8 cellular contexts compared by ENCODE assay signal in the genomic region with DNA sequence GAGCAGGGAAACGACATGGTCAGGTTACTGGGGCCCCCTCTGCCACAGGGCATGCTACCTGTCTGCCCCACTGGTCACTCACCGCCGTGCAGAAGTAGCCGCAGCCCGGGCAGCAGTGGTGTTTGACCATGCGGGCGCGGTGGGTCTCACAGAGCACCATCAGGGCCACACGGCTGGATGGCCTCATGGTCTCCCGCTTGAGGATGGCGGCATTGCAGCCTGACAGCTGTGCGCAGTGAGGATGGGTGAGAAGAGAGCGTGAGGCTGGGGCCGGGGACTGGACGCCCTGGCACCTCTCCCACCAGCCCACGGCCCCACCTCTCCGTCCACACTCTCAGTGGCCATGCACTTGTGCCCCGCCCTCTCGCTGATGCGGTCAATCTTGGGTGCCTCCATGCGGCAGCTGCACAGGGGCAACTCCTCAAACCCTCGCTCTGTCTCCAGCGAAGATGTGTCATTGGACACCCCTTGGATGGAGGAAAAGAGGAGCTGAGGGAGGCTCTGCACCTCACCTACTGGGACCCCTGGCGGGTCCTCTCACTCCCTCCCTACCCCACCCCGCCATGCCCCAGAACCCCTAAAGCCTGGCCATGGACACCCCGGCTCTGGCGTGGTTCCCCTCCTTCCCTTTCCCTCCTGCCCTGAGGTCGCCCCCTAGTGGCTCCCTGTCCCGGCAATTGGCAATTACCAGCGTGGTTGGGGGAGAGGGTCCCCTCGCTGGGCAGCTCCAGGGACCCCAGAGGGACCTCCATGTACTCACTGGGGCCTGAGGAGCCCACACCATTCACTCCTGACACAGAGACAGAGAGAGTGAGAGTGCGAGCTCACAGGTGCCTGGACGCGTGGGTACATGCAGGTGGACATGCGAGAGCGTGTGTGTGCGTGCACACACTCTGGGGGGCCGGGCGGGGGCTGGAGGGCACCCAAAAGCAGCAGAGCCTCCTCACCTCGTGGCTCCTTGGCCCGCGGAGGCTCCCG. TPM values are rescaled to one million over a fixed set of nuclear protein-coding genes. Genes with fewer than 3 reads are reported as not detected.
DNase-seq lines count a peak whose midpoint lies in the region; ATAC-seq and TF ChIP-seq lines count a peak whose summit lies in the region.

No MANE protein-coding gene starts in this region.

- DNase-seq in AG10803 (ENCODE audit: low read depth) (no peak), glutamatergic neuron (peak; percentile 75), middle frontal gyrus (ENCODE audit: extremely low spot score, low spot score) (no peak), 8988T (no peak)
- peak; percentile 74 for DNase-seq in activated T-cell treated with anti-CD3 and anti-CD28 coated beads, Interleukin-2, amount 50 U/mL, for 24 hours
- DNase-seq in stimulated activated CD4-positive, alpha-beta T cell treated with anti-CD3 and anti-CD28 coated beads, Interleukin-1b, Interleukin-23, amount 100 ng/mL, for 4 hours (ENCODE audit: low read depth in 2 of 2), result peak; percentile 54 to 59

- no peaks in the 10 kb centered on the region for H3K9me3 Mint-ChIP-seq in IgD-negative memory B cell
- H3K9me3 Mint-ChIP-seq in activated T-cell treated with anti-CD3 and anti-CD28 coated beads, Interleukin-2, amount 50 U/mL, for 24 hours, result no peaks in the 10 kb centered on the region
- H3K9me3 Mint-ChIP-seq in glutamatergic neuron (ENCODE audit: unreplicated experiment), result peaks cover 1% of the 10 kb centered on the region

- ATAC-seq in HG03097 (IDR thresholded peaks at IDR 0.05; ENCODE audit: low FRiP score, unreplicated experiment), result no peak

- H3K27ac Mint-ChIP-seq in IgD-negative memory B cell, result peak overlapping the region in 2 of 3 donors; percentile 45 to 85
- no peak overlapping the region for H3K27ac Mint-ChIP-seq in activated T-cell treated with anti-CD3 and anti-CD28 coated beads, Interleukin-2, amount 50 U/mL, for 24 hours
- no peak overlapping the region for H3K27ac Mint-ChIP-seq in glutamatergic neuron (ENCODE audit: unreplicated experiment)

- no peak overlapping the region for H3K4me3 ChIP-seq in AG10803 (ENCODE audit: low read length)

- H3K4me3 Mint-ChIP-seq in IgD-negative memory B cell (no peak overlapping the region), glutamatergic neuron (ENCODE audit: unreplicated experiment) (no peak overlapping the region)
- no peak overlapping the region for H3K4me3 Mint-ChIP-seq in activated T-cell treated with anti-CD3 and anti-CD28 coated beads, Interleukin-2, amount 50 U/mL, for 24 hours

- H3K36me3 Mint-ChIP-seq in IgD-negative memory B cell, result peaks cover 9% of the 10 kb centered on the region
- peaks cover 93% of the 10 kb centered on the region for H3K36me3 Mint-ChIP-seq in activated T-cell treated with anti-CD3 and anti-CD28 coated beads, Interleukin-2, amount 50 U/mL, for 24 hours (ENCODE audit: low read depth)
- peaks cover 5% of the 10 kb centered on the region for H3K36me3 Mint-ChIP-seq in glutamatergic neuron (ENCODE audit: unreplicated experiment)

- H3K4me1 Mint-ChIP-seq in IgD-negative memory B cell (peaks cover 0 to 4% (median 0%) of the 10 kb centered on the region in 3 donors), glutamatergic neuron (ENCODE audit: low read depth, unreplicated experiment) (no peaks in the 10 kb centered on the region)
- H3K4me1 Mint-ChIP-seq in activated T-cell treated with anti-CD3 and anti-CD28 coated beads, Interleukin-2, amount 50 U/mL, for 24 hours (ENCODE audit: low read depth), result no peaks in the 10 kb centered on the region

- peak; percentile 62 for TF ChIP-seq CTCF in AG10803 (conservative IDR thresholded peaks at IDR 0.05; ENCODE audit: low read length)
- TF ChIP-seq CTCF in glutamatergic neuron (IDR thresholded peaks at IDR 0.05; ENCODE audit: partially characterized antibody, unreplicated experiment), result peak; percentile 75

- H3K27me3 Mint-ChIP-seq in IgD-negative memory B cell (no peaks in the 10 kb centered on the region), glutamatergic neuron (ENCODE audit: unreplicated experiment) (no peaks in the 10 kb centered on the region)
- no peaks in the 10 kb centered on the region for H3K27me3 Mint-ChIP-seq in activated T-cell treated with anti-CD3 and anti-CD28 coated beads, Interleukin-2, amount 50 U/mL, for 24 hours

RNA-seq across cellular contexts. Expression of gene EHMT2, which starts 8.9 kb away (rescaled TPM):
- 49.3 TPM for polyA plus RNA-seq in IgD-negative memory B cell
- total RNA-seq in glutamatergic neuron (ENCODE audit: unreplicated experiment), result 113 TPM

RNA-seq across cellular contexts. Expression of gene SLC44A4, which starts 9.8 kb away (rescaled TPM):
- polyA plus RNA-seq in IgD-negative memory B cell, result not detected
- not detected for total RNA-seq in glutamatergic neuron (ENCODE audit: unreplicated experiment)

RNA-seq across cellular contexts. Expression of gene ZBTB12, which starts 13.3 kb away (rescaled TPM):
- not detected for polyA plus RNA-seq in IgD-negative memory B cell
- total RNA-seq in glutamatergic neuron (ENCODE audit: unreplicated experiment), result 16.2 TPM

RNA-seq across cellular contexts. Expression of gene NEU1, which starts 25.9 kb away (rescaled TPM):
- 25.0 TPM for polyA plus RNA-seq in IgD-negative memory B cell
- 40.2 TPM for total RNA-seq in glutamatergic neuron (ENCODE audit: unreplicated experiment)

RNA-seq across cellular contexts. Expression of gene C2, which starts 38.9 kb away (rescaled TPM):
- not detected for polyA plus RNA-seq in IgD-negative memory B cell
- not detected for total RNA-seq in glutamatergic neuron (ENCODE audit: unreplicated experiment)

Comparison
In these comparisons a context has a peak if more than half of its experiments do, and no peak if none do; other contexts are left out.
1. DNase-seq: peak in activated T-cell treated with anti-CD3 and anti-CD28 coated beads, Interleukin-2, amount 50 U/mL, for 24 hours (single experiment), glutamatergic neuron (single experiment) and stimulated activated CD4-positive, alpha-beta T cell treated with anti-CD3 and anti-CD28 coated beads, Interleukin-1b, Interleukin-23, amount 100 ng/mL, for 4 hours (2 of 2); none in AG10803 (single experiment), middle frontal gyrus (single experiment) and 8988T (single experiment).
2. H3K27ac Mint-ChIP-seq: peak in IgD-negative memory B cell (2 of 3); none in activated T-cell treated with anti-CD3 and anti-CD28 coated beads, Interleukin-2, amount 50 U/mL, for 24 hours (single experiment) and glutamatergic neuron (single experiment).